ENCODE assay signal across 8 cellular contexts in genomic region chr12:2877959-2878732, GRCh38. TPM values are rescaled to one million over a fixed set of nuclear protein-coding genes. Genes with fewer than 3 reads are reported as not detected.
DNase-seq lines count a peak whose midpoint lies in the region; ATAC-seq and TF ChIP-seq lines count a peak whose summit lies in the region.

No MANE protein-coding gene starts in this region.

- CTCF ChIA-PET in T-cell (lab: Charles Lee), result interaction anchor here (0.6 to 1.3 kb wide), 4 partner anchors 10 to 207 kb away, joined by 3 to 6 read pairs (median 4); partner anchors contain the start of gene TULP3 (in 1 of the 2)

- intact Hi-C loops in esophagus squamous epithelium (cut with DNase I), result no loop called here

- H3K4me3 Mint-ChIP-seq in T-cell (peak overlapping the region; percentile 92 to 98 (median 98)), neural progenitor cell (peak overlapping the region; percentile 99)

- no peak overlapping the region for H2AFZ ChIP-seq in neural progenitor cell (replicated peaks)

- H3K27me3 ChIP-seq in esophagus squamous epithelium, result no peaks in the 10 kb centered on the region
- no peaks in the 10 kb centered on the region for H3K27me3 ChIP-seq in neural progenitor cell

- H3K36me3 Mint-ChIP-seq in T-cell, result no peaks in the 10 kb centered on the region
- peaks cover 8% of the 10 kb centered on the region for H3K36me3 Mint-ChIP-seq in neural progenitor cell

- TF ChIP-seq CTCF in esophagus squamous epithelium (IDR thresholded peaks at IDR 0.05) (no peak), neural progenitor cell (IDR thresholded peaks at IDR 0.05) (no peak)

- H3K4me2 ChIP-seq in neural progenitor cell, result peak overlapping the region; percentile 89

- H3K27ac Mint-ChIP-seq in T-cell, result peak overlapping the region; percentile 99
- peak overlapping the region; percentile 94 for H3K27ac Mint-ChIP-seq in neural progenitor cell

- H3K27me3 Mint-ChIP-seq in T-cell, result no peaks in the 10 kb centered on the region
- no peaks in the 10 kb centered on the region for H3K27me3 Mint-ChIP-seq in neural progenitor cell (ENCODE audit: insufficient read depth, low read depth)

- POLR2A ChIA-PET in T-cell (lab: Charles Lee), result interaction anchor here (0.7 to 1.1 kb wide), 4 partner anchors 8 to 1167 kb away, joined by 3 read pairs; no protein-coding TSS in a partner anchor

- WGBS in esophagus squamous epithelium, 2 donors, result 15% methylated on average over 11 to 15 of the region's 16 CpGs

- H3K4me1 ChIP-seq in esophagus squamous epithelium (peaks cover 22 to 40% (median 25%) of the 10 kb centered on the region in 3 donors), neural progenitor cell (peaks cover 26% of the 10 kb centered on the region)

- H3K36me3 ChIP-seq in esophagus squamous epithelium (peaks cover 0 to 11% (median 0%) of the 10 kb centered on the region in 3 donors), neural progenitor cell (no peaks in the 10 kb centered on the region)

- H3K9me3 ChIP-seq in esophagus squamous epithelium, result no peaks in the 10 kb centered on the region
- no peaks in the 10 kb centered on the region for H3K9me3 ChIP-seq in neural progenitor cell (ENCODE audit: low read depth)

- H3K9me3 Mint-ChIP-seq in T-cell, result no peaks in the 10 kb centered on the region
- H3K9me3 Mint-ChIP-seq in neural progenitor cell, result no peaks in the 10 kb centered on the region

- peak overlapping the region; percentile 68 for H3K9ac ChIP-seq in neural progenitor cell

- H3F3A ChIP-seq in neural progenitor cell (ENCODE audit: low read depth), result peaks cover 40% of the 10 kb centered on the region

- H3K27ac ChIP-seq in esophagus squamous epithelium, result peak overlapping the region; percentile 96 to 99 (median 98)
- peak overlapping the region; percentile 70 for H3K27ac ChIP-seq in neural progenitor cell

- H4K20me1 ChIP-seq in neural progenitor cell (ENCODE audit: low read depth), result peaks cover 58% of the 10 kb centered on the region

- DNase-seq in DMS153 (lab: John Stamatoyannopoulos, UW), result peak; percentile 88
- peak; percentile 23 for DNase-seq in LHCN-M2 (ENCODE audit: low read depth)
- no peak for DNase-seq in T-cell
- DNase-seq in esophagus squamous epithelium (lab: John Stamatoyannopoulos, UW), result no peak
- peak; percentile 78 for DNase-seq in neural progenitor cell (ENCODE audit: low spot score)
- no peak for DNase-seq in NCI-H2171 (lab: John Stamatoyannopoulos, UW)

- TF ChIP-seq POLR2A in esophagus squamous epithelium (IDR thresholded peaks at IDR 0.05), result no peak

- peaks cover 99% of the 10 kb centered on the region for H3K79me2 ChIP-seq in neural progenitor cell (ENCODE audit: low read depth)

- peaks cover 31 to 42% (median 39%) of the 10 kb centered on the region in 3 donors for H3K4me1 Mint-ChIP-seq in T-cell
- H3K4me1 Mint-ChIP-seq in neural progenitor cell, result peaks cover 31% of the 10 kb centered on the region

- ATAC-seq in T-cell (replicated peaks in 1 of 4), result no peak
- no peak for ATAC-seq in HG03354 (IDR thresholded peaks at IDR 0.05; ENCODE audit: poor library complexity, severe bottlenecking, unreplicated experiment)
- no peak for ATAC-seq in GM18498 (IDR thresholded peaks at IDR 0.05; ENCODE audit: unreplicated experiment)

- H3K4me3 ChIP-seq in esophagus squamous epithelium (peak overlapping the region; percentile 75 to 97 (median 88)), neural progenitor cell (peak overlapping the region; percentile 84)

RNA-seq across cellular contexts. Expression of gene RHNO1, which starts 1.1 kb away (rescaled TPM):
- 58.9 and 62.7 TPM in 2 replicates for total RNA-seq in LHCN-M2 (2014; rRNA removed)
- 29.9 TPM for polyA plus RNA-seq in LHCN-M2 (2012)
- 10 to 100 TPM; 19.6 to 28.3 (median 25.7) TPM for total RNA-seq in T-cell
- total RNA-seq in esophagus squamous epithelium, result 10 to 100 TPM; 15.1 to 20.0 (median 18.6) TPM
- total RNA-seq in neural progenitor cell (ENCODE audit: low replicate concordance), result 95.5 and 140 TPM in 2 replicates

RNA-seq across cellular contexts. Expression of gene FOXM1, which starts 1.2 kb away (rescaled TPM):
- total RNA-seq in LHCN-M2 (2014; rRNA removed) (63.0 and 81.3 TPM in 2 replicates), T-cell (1 to 10 TPM in 3 of 5 donors, under 1 TPM in 2; 0.82 to 1.6 (median 1.1) TPM), esophagus squamous epithelium (10 to 100 TPM in 3 of 4 donors, 1 to 10 TPM in 1; 5.9 to 28.7 (median 14.2) TPM), neural progenitor cell (ENCODE audit: low replicate concordance) (38.2 and 50.9 TPM in 2 replicates)
- 65.6 TPM for polyA plus RNA-seq in LHCN-M2 (2012)

RNA-seq across cellular contexts. Expression of gene TULP3, which starts 12.5 kb away (rescaled TPM):
- total RNA-seq in LHCN-M2 (2014; rRNA removed) (29.8 and 38.6 TPM in 2 replicates), T-cell (1 to 10 TPM; 5.6 to 8.9 (median 7.7) TPM), esophagus squamous epithelium (10 to 100 TPM; 13.1 to 26.1 (median 19.8) TPM), neural progenitor cell (ENCODE audit: low replicate concordance) (33.4 and 33.5 TPM in 2 replicates)
- polyA plus RNA-seq in LHCN-M2 (2012), result 21.2 TPM

RNA-seq across cellular contexts. Expression of gene TEX52, which starts 21.3 kb away (rescaled TPM):
- total RNA-seq in LHCN-M2 (2014; rRNA removed), result not detected in 2 replicates
- 0.09 TPM for polyA plus RNA-seq in LHCN-M2 (2012)
- total RNA-seq in T-cell, result not detected
- not detected for total RNA-seq in esophagus squamous epithelium
- not detected in 2 replicates for total RNA-seq in neural progenitor cell (ENCODE audit: low replicate concordance)

RNA-seq across cellular contexts. Expression of gene NRIP2, which starts 43.3 kb away (rescaled TPM):
- not detected in 2 replicates for total RNA-seq in LHCN-M2 (2014; rRNA removed)
- polyA plus RNA-seq in LHCN-M2 (2012), result 0.28 TPM
- not detected for total RNA-seq in T-cell
- total RNA-seq in esophagus squamous epithelium, result 1 to 10 TPM in 1 of 4 donors, under 1 TPM in 1, not detected in 2; 0.38 to 1.6 TPM
- 0.09 and 0.65 TPM in 2 replicates for total RNA-seq in neural progenitor cell (ENCODE audit: low replicate concordance)

Comparison
In these comparisons a context has a peak if more than half of its experiments do, and no peak if none do; other contexts are left out.
1. DNase-seq: peak in DMS153 (single experiment), LHCN-M2 (single experiment) and neural progenitor cell (single experiment); none in T-cell (0 of 34), esophagus squamous epithelium (single experiment) and NCI-H2171 (single experiment).